10 cellular contexts compared by ENCODE assay signal in the genomic region with DNA sequence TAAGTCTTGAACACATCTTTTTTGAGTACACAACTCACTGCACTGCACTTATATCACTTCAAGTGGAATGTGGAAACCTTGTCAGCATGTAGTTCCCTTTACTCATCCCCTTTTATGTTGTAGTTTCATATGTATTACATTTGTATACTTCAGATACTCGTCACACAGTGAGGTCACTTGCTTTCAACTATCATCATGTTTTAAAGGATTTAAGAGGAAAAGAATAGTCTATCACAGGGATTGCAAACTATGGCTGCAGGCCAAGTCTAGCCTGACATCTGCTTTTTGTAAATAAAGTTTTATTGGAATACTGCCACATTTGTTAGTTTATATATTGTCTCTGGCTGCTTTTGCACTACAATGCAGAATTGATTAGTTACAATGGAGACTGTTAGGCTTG. TPM values are rescaled to one million over a fixed set of nuclear protein-coding genes. Genes with fewer than 3 reads are reported as not detected.
DNase-seq lines count a peak whose midpoint lies in the region; ATAC-seq, FAIRE-seq and TF ChIP-seq lines count a peak whose summit lies in the region.
"Had no signal": no experiment of that assay in that cellular context is flagged by ENCODE, and none has a peak within 500 bp of the region (broad histone marks: within the 10 kb centered on the region; RNA-seq: fewer than 3 reads in every experiment).

No MANE protein-coding gene starts in this region.

- TF ChIP-seq CTCF in CD14-positive monocyte (IDR thresholded peaks at IDR 0.05), result no peak
- no peak for TF ChIP-seq CTCF in vagina (IDR thresholded peaks at IDR 0.05)

- H3K9me3 Mint-ChIP-seq in CD14-positive monocyte, result peaks cover 0 to 4% (median 0%) of the 10 kb centered on the region in 7 donors

- H3K4me3 Mint-ChIP-seq in CD14-positive monocyte, result no peak overlapping the region
- H3K4me3 Mint-ChIP-seq: neural crest cell had no signal

- no peak for FAIRE-seq in small intestine (lab: Jason Lieb, UNC)

- 58 to 83% (median 79%) methylated on average over 1 of the region's 1 CpG for WGBS in small intestine, 3 donors

- peak overlapping the region in 4 of 7 donors; percentile 14 to 32 (median 18) for H3K27ac Mint-ChIP-seq in CD14-positive monocyte

- peaks cover 0 to 2% of the 10 kb centered on the region in 2 donors for H3K4me1 ChIP-seq in small intestine (ENCODE audit: control insufficient read depth in 2 of 2, insufficient read depth in 1 of 2, low read depth in 1 of 2, low read length in 1 of 2)
- H3K4me1 ChIP-seq in vagina, result peaks cover 58% of the 10 kb centered on the region

- H3K27me3 ChIP-seq in small intestine (ENCODE audit: control insufficient read depth in 2 of 2, insufficient read depth in 2 of 2, low read length in 2 of 2) (no peaks in the 10 kb centered on the region), vagina (no peaks in the 10 kb centered on the region)

- TF ChIP-seq POLR2A in vagina (IDR thresholded peaks at IDR 0.05), result no peak

- H3K9me3 ChIP-seq in small intestine (ENCODE audit: control insufficient read depth, low read depth) (no peaks in the 10 kb centered on the region), vagina (no peaks in the 10 kb centered on the region)

- ATAC-seq in GM19351 (IDR thresholded peaks at IDR 0.05; ENCODE audit: unreplicated experiment), result peak; percentile 48
- peak; percentile 33; the same call in 1 of the 3 replicates for ATAC-seq in SK-N-SH treated with all-trans-retinoic acid at 6 μM for 48 hours
- no peak for ATAC-seq in GM19452 (IDR thresholded peaks at IDR 0.05; ENCODE audit: unreplicated experiment)

- intact Hi-C loops in CD14-positive monocyte (cut with micrococcal nuclease) (no loop called here), vagina (cut with DNase I) (no loop called here)

- H3K27me3 Mint-ChIP-seq in CD14-positive monocyte (ENCODE audit: low read depth in 3 of 3), result peaks cover 0 to 2% (median 0%) of the 10 kb centered on the region in 3 donors

- DNase-seq in CD14-positive monocyte (ENCODE audit: low spot score) (no peak), fibroblast of peridontal ligament (ENCODE audit: extremely low read depth) (peak; percentile 59), small intestine (no peak), superior temporal gyrus (ENCODE audit: extremely low spot score) (no peak), vagina (ENCODE audit: extremely low spot score in 2 of 2) (no peak)
- DNase-seq: T-helper 2 cell had no signal

- peaks cover 34% of the 10 kb centered on the region for H3K4me1 Mint-ChIP-seq in CD14-positive monocyte

- peaks cover under 1 to 17% of the 10 kb centered on the region in 2 donors for H3K36me3 Mint-ChIP-seq in CD14-positive monocyte

- H3K36me3 ChIP-seq in small intestine (ENCODE audit: control insufficient read depth in 2 of 2, insufficient read depth in 2 of 2, low read length in 2 of 2), result no peaks in the 10 kb centered on the region
- no peaks in the 10 kb centered on the region for H3K36me3 ChIP-seq in vagina

- no peak overlapping the region for H3K4me3 ChIP-seq in small intestine (ENCODE audit: low read depth in 1 of 2, low read length in 2 of 2)
- no peak overlapping the region for H3K4me3 ChIP-seq in vagina

- no peak overlapping the region for H3K27ac ChIP-seq in small intestine (ENCODE audit: low read depth in 1 of 2, low read length in 1 of 2)
- H3K27ac ChIP-seq in vagina, result no peak overlapping the region

TF ChIP-seq in SK-N-SH treated with all-trans-retinoic acid at 6 μM for 48 hours, 23 proteins besides CTCF, POLR2A, EP300 and RAD21:
- 0 out of 2 replicates have a peak, but pooled peaks have one; percentile 30 for TF ChIP-seq TOX (CRISPR knock-in tag; IDR thresholded peaks at IDR 0.05; ENCODE audit: borderline replicate concordance)
- TF ChIP-seq, protein P1, sequence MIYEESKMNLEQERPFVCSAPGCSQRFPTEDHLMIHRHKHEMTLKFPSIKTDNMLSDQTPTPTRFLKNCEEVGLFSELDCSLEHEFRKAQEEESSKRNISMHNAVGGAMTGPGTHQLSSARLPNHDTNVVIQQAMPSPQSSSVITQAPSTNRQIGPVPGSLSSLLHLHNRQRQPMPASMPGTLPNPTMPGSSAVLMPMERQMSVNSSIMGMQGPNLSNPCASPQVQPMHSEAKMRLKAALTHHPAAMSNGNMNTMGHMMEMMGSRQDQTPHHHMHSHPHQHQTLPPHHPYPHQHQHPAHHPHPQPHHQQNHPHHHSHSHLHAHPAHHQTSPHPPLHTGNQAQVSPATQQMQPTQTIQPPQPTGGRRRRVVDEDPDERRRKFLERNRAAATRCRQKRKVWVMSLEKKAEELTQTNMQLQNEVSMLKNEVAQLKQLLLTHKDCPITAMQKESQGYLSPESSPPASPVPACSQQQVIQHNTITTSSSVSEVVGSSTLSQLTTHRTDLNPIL (CRISPR knock-in tag; IDR thresholded peaks at IDR 0.05; ENCODE audit: low read depth), result no peak

RNA-seq across cellular contexts. Expression of a gene that starts 24.3 kb away (rescaled TPM):
- polyA plus RNA-seq in CD14-positive monocyte, result 10 to 100 TPM; 49.8 to 72.7 TPM
- 10 to 100 TPM; 29.8 to 43.4 (median 35.7) TPM for polyA plus RNA-seq in small intestine
- total RNA-seq in vagina, result 176 TPM
